14 cellular contexts compared by ENCODE assay signal in the genomic region with DNA sequence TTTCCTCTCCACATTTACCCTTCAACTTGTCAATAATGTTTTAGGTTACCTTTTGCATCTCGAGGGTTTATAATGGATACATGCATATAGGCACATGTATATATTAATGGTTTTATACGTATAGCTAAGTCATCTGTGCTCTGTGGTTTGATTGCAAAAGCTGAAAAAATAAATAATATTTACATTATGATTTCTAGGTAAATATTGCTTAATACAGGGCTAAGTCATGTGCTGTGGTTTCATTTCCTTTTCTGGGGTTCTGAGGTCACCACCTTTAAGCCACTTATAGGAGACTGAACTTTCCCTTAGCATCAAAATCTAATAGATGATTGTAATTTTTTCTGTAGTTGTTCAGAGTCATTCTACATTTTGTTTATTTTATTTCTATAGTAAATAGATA. TPM values are rescaled to one million over a fixed set of nuclear protein-coding genes. Genes with fewer than 3 reads are reported as not detected.
DNase-seq lines count a peak whose midpoint lies in the region; ATAC-seq and TF ChIP-seq lines count a peak whose summit lies in the region.
"Had no signal": no experiment of that assay in that cellular context is flagged by ENCODE, and none has a peak within 500 bp of the region (broad histone marks: within the 10 kb centered on the region; RNA-seq: fewer than 3 reads in every experiment).

No MANE protein-coding gene starts in this region.

- DNase-seq in left ventricle myocardium inferior (no peak), heart right ventricle (no peak), SKM-1 treated with dmso at 0.1 percent for 144 hours (lab: John Stamatoyannopoulos, UW; ENCODE audit: unreplicated experiment) (peak; percentile 51), NCI-H2196 (lab: John Stamatoyannopoulos, UW; ENCODE audit: unreplicated experiment) (no peak), NCI-H1694 (lab: John Stamatoyannopoulos, UW) (no peak), Right ventricle myocardium inferior (ENCODE audit: missing footprints) (no peak)
- DNase-seq: activated T-cell treated with anti-CD3 and anti-CD28 coated beads, Interleukin-2, amount 50 U/mL, for 24 hours; adrenal gland; left cardiac atrium; spleen; upper lobe of left lung had no signal

- intact Hi-C loops in left ventricle myocardium inferior (cut with micrococcal nuclease) (no loop called here), heart right ventricle (cut with DNase I) (no loop called here), Right ventricle myocardium inferior (cut with DNase I) (no loop called here)

- H3K27me3 ChIP-seq in left ventricle myocardium inferior (ENCODE audit: low read depth): no peaks in the 10 kb centered on the region
- H3K27me3 ChIP-seq in heart right ventricle: no peaks in the 10 kb centered on the region
- H3K27me3 ChIP-seq in liver (ENCODE audit: control insufficient read depth in 4 of 4, insufficient read depth in 4 of 4, low read length in 3 of 4): no peaks in the 10 kb centered on the region
- H3K27me3 ChIP-seq: adrenal gland, spleen, upper lobe of left lung had no signal

- ATAC-seq in heart right ventricle (no peak), HG03135 (IDR thresholded peaks at IDR 0.05; ENCODE audit: unreplicated experiment) (no peak), Right ventricle myocardium inferior (no peak)
- ATAC-seq: HCT116, left cardiac atrium had no signal

- H3K4me1 ChIP-seq in left ventricle myocardium inferior (peaks cover 92% of the 10 kb centered on the region), heart right ventricle (peaks cover 0 to 89% (median 48%) of the 10 kb centered on the region in 9 donors), liver (ENCODE audit: control insufficient read depth in 4 of 4, insufficient read depth in 4 of 4, low read length in 3 of 4) (peaks cover 4 to 49% (median 31%) of the 10 kb centered on the region in 4 donors)

- WGBS in heart right ventricle, 2 donors: 89% methylated on average over 2 of the region's 2 CpGs
- 55% methylated on average over 2 of the region's 2 CpGs for WGBS in liver

- peaks cover 4% of the 10 kb centered on the region for H3K36me3 ChIP-seq in left ventricle myocardium inferior
- peaks cover 0 to 17% (median 0%) of the 10 kb centered on the region in 9 donors for H3K36me3 ChIP-seq in heart right ventricle
- peaks cover 0 to 2% (median 0%) of the 10 kb centered on the region in 4 donors for H3K36me3 ChIP-seq in liver (ENCODE audit: control insufficient read depth in 4 of 4, insufficient read depth in 3 of 4, low read depth in 1 of 4, low read length in 3 of 4)
- H3K36me3 ChIP-seq: adrenal gland had no signal

- H3K27ac ChIP-seq in left ventricle myocardium inferior (replicated peaks) (peak overlapping the region; percentile 81), heart right ventricle (peak overlapping the region in 5 of 10 donors; percentile 38 to 88 (median 79)), liver (ENCODE audit: low read depth in 1 of 2, low read length in 2 of 2) (peak overlapping the region in 1 of 2 donors; percentile 30)
- H3K27ac ChIP-seq: adrenal gland had no signal

- no peak overlapping the region for H3K9ac ChIP-seq in liver (ENCODE audit: low read depth in 1 of 2, low read length in 2 of 2)

- H3K4me3 ChIP-seq in left ventricle myocardium inferior (no peak overlapping the region), heart right ventricle (no peak overlapping the region), liver (ENCODE audit: low read depth in 1 of 3, low read length in 3 of 3) (no peak overlapping the region)
- H3K4me3 ChIP-seq: adrenal gland, spleen, upper lobe of left lung had no signal

- H3K9me3 ChIP-seq in left ventricle myocardium inferior (replicated peaks) (no peaks in the 10 kb centered on the region), heart right ventricle (no peaks in the 10 kb centered on the region), liver (ENCODE audit: control insufficient read depth in 4 of 4, low read length in 3 of 4) (no peaks in the 10 kb centered on the region)
- H3K9me3 ChIP-seq: adrenal gland, spleen, upper lobe of left lung had no signal

- peak in 1 of 2 donors; percentile 4 for TF ChIP-seq RAD21 in liver (IDR thresholded peaks at IDR 0.05)

- no peak for TF ChIP-seq CTCF in left ventricle myocardium inferior (IDR thresholded peaks at IDR 0.05; ENCODE audit: borderline replicate concordance)
- no peak for TF ChIP-seq CTCF in heart right ventricle (IDR thresholded peaks at IDR 0.05)
- TF ChIP-seq CTCF in liver (IDR thresholded peaks at IDR 0.05; ENCODE audit: low read depth, low read length, missing input control): no peak

TF ChIP-seq in liver, 16 proteins besides CTCF, POLR2A, EP300 and RAD21:
- TF ChIP-seq TAF1 (conservative IDR thresholded peaks at IDR 0.05): no peak
- TF ChIP-seq FOXA1 (IDR thresholded peaks at IDR 0.05): no peak
- TF ChIP-seq JUND (IDR thresholded peaks at IDR 0.05): no peak
- TF ChIP-seq, protein P1, sequence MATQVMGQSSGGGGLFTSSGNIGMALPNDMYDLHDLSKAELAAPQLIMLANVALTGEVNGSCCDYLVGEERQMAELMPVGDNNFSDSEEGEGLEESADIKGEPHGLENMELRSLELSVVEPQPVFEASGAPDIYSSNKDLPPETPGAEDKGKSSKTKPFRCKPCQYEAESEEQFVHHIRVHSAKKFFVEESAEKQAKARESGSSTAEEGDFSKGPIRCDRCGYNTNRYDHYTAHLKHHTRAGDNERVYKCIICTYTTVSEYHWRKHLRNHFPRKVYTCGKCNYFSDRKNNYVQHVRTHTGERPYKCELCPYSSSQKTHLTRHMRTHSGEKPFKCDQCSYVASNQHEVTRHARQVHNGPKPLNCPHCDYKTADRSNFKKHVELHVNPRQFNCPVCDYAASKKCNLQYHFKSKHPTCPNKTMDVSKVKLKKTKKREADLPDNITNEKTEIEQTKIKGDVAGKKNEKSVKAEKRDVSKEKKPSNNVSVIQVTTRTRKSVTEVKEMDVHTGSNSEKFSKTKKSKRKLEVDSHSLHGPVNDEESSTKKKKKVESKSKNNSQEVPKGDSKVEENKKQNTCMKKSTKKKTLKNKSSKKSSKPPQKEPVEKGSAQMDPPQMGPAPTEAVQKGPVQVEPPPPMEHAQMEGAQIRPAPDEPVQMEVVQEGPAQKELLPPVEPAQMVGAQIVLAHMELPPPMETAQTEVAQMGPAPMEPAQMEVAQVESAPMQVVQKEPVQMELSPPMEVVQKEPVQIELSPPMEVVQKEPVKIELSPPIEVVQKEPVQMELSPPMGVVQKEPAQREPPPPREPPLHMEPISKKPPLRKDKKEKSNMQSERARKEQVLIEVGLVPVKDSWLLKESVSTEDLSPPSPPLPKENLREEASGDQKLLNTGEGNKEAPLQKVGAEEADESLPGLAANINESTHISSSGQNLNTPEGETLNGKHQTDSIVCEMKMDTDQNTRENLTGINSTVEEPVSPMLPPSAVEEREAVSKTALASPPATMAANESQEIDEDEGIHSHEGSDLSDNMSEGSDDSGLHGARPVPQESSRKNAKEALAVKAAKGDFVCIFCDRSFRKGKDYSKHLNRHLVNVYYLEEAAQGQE (IDR thresholded peaks at IDR 0.05): no peak
- no peak for TF ChIP-seq YY1 (IDR thresholded peaks at IDR 0.05)
- TF ChIP-seq SP1 (IDR thresholded peaks at IDR 0.05): no peak
- TF ChIP-seq RXRA (IDR thresholded peaks at IDR 0.05): peak in 1 of 2 donors; percentile 30
- TF ChIP-seq GABPA (IDR thresholded peaks at IDR 0.05 in 1 of 2, conservative IDR thresholded peaks at IDR 0.05 in 1 of 2): no peak
- TF ChIP-seq HNF4A (conservative IDR thresholded peaks at IDR 0.05): no peak
- TF ChIP-seq, protein P2, sequence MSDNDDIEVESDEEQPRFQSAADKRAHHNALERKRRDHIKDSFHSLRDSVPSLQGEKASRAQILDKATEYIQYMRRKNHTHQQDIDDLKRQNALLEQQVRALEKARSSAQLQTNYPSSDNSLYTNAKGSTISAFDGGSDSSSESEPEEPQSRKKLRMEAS (IDR thresholded peaks at IDR 0.05): no peak
- TF ChIP-seq HNF4G (IDR thresholded peaks at IDR 0.05): no peak
- peak; percentile 35 for TF ChIP-seq FOXA2 (IDR thresholded peaks at IDR 0.05)

RNA-seq across cellular contexts. Expression of gene LPP, which starts 33.1 kb away (rescaled TPM):
- total RNA-seq in left ventricle myocardium inferior: 97.4 TPM
- 100 to 1,000 TPM; 116 to 188 (median 148) TPM for total RNA-seq in heart right ventricle
- 10 to 100 TPM in 1 of 2 donors, 1 to 10 TPM in 1; 8.5 to 12.9 TPM for polyA plus RNA-seq in heart right ventricle
- 10 to 100 TPM; 22.7 to 53.7 TPM for total RNA-seq in liver
- polyA plus RNA-seq in liver: 10 to 100 TPM in 1 of 2 donors, 1 to 10 TPM in 1; 3.3 to 33.6 TPM
- 114 TPM for total RNA-seq in Right ventricle myocardium inferior
